In the genomic region with DNA sequence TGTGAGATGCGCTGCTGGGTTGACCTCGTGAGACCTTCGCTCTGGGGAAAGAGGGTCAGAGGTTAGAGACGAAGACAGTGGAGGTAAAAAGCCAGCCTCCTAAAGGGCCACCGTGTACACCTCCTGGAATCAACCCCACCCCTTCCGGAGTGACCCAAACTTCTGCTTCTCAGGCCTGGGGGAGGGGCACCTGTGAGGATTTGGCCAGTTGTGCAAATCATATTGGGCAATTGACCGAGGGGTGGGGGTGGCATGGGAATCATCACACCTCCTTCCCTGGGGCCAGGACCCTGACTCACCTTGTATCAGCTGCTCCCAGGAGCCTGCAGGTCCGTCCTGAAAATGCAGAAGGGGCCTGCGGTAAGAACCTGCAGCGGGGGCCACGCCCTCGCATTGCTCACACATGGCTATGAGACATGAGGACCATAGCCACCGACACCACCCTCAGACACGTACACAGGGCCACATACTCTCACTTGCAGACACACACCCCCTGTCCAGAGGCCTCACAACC, we compare ENCODE assay signal across 1 cellular context.
TF ChIP-seq lines count a peak whose summit lies in the region.

No MANE protein-coding gene starts in this region.

TF ChIP-seq in K562, 482 proteins besides CTCF, POLR2A, EP300 and RAD21 (continued from another document):
- TF ChIP-seq, protein P1, sequence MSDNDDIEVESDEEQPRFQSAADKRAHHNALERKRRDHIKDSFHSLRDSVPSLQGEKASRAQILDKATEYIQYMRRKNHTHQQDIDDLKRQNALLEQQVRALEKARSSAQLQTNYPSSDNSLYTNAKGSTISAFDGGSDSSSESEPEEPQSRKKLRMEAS (CRISPR knock-in tag; IDR thresholded peaks at IDR 0.05), result peak; percentile 92
- peak; percentile 56 for TF ChIP-seq FOSL1 (tag; conservative IDR thresholded peaks at IDR 0.05)
- TF ChIP-seq ZNF121 (CRISPR knock-in tag; conservative IDR thresholded peaks at IDR 0.05), result no peak
- TF ChIP-seq HNRNPH1 (optimal IDR thresholded peaks at IDR 0.05; ENCODE audit: low read depth, low read length), result no peak
- TF ChIP-seq ZSCAN32 (CRISPR knock-in tag; IDR thresholded peaks at IDR 0.05), result no peak
- TF ChIP-seq NRF1 (conservative IDR thresholded peaks at IDR 0.05 in 1 of 2, IDR thresholded peaks at IDR 0.05 in 1 of 2), result 0 out of 4 replicates have a peak, but pooled peaks of 1 of the 2 experiments have one; percentile 12
- TF ChIP-seq RNF2 (IDR thresholded peaks at IDR 0.05), result no peak
- TF ChIP-seq LEF1 (IDR thresholded peaks at IDR 0.05), result no peak
- TF ChIP-seq, protein P2, sequence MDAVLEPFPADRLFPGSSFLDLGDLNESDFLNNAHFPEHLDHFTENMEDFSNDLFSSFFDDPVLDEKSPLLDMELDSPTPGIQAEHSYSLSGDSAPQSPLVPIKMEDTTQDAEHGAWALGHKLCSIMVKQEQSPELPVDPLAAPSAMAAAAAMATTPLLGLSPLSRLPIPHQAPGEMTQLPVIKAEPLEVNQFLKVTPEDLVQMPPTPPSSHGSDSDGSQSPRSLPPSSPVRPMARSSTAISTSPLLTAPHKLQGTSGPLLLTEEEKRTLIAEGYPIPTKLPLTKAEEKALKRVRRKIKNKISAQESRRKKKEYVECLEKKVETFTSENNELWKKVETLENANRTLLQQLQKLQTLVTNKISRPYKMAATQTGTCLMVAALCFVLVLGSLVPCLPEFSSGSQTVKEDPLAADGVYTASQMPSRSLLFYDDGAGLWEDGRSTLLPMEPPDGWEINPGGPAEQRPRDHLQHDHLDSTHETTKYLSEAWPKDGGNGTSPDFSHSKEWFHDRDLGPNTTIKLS (IDR thresholded peaks at IDR 0.05; ENCODE audit: borderline replicate concordance, low read depth), result no peak
- TF ChIP-seq PTTG1 (tag; IDR thresholded peaks at IDR 0.05; ENCODE audit: low read depth), result no peak
- TF ChIP-seq, protein P3, sequence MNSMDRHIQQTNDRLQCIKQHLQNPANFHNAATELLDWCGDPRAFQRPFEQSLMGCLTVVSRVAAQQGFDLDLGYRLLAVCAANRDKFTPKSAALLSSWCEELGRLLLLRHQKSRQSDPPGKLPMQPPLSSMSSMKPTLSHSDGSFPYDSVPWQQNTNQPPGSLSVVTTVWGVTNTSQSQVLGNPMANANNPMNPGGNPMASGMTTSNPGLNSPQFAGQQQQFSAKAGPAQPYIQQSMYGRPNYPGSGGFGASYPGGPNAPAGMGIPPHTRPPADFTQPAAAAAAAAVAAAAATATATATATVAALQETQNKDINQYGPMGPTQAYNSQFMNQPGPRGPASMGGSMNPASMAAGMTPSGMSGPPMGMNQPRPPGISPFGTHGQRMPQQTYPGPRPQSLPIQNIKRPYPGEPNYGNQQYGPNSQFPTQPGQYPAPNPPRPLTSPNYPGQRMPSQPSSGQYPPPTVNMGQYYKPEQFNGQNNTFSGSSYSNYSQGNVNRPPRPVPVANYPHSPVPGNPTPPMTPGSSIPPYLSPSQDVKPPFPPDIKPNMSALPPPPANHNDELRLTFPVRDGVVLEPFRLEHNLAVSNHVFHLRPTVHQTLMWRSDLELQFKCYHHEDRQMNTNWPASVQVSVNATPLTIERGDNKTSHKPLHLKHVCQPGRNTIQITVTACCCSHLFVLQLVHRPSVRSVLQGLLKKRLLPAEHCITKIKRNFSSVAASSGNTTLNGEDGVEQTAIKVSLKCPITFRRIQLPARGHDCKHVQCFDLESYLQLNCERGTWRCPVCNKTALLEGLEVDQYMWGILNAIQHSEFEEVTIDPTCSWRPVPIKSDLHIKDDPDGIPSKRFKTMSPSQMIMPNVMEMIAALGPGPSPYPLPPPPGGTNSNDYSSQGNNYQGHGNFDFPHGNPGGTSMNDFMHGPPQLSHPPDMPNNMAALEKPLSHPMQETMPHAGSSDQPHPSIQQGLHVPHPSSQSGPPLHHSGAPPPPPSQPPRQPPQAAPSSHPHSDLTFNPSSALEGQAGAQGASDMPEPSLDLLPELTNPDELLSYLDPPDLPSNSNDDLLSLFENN (IDR thresholded peaks at IDR 0.05; ENCODE audit: low read depth in 2 of 2, low read length in 2 of 2), result no peak
- no peak for TF ChIP-seq ZNF717 (CRISPR knock-in tag; IDR thresholded peaks at IDR 0.05)
- TF ChIP-seq, protein P4, sequence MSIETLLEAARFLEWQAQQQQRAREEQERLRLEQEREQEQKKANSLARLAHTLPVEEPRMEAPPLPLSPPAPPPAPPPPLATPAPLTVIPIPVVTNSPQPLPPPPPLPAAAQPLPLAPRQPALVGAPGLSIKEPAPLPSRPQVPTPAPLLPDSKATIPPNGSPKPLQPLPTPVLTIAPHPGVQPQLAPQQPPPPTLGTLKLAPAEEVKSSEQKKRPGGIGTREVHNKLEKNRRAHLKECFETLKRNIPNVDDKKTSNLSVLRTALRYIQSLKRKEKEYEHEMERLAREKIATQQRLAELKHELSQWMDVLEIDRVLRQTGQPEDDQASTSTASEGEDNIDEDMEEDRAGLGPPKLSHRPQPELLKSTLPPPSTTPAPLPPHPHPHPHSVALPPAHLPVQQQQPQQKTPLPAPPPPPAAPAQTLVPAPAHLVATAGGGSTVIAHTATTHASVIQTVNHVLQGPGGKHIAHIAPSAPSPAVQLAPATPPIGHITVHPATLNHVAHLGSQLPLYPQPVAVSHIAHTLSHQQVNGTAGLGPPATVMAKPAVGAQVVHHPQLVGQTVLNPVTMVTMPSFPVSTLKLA (conservative IDR thresholded peaks at IDR 0.05), result peak; percentile 17 to 63; a peak in 1 of 4 replicates
- TF ChIP-seq RHOXF2B (CRISPR knock-in tag; conservative IDR thresholded peaks at IDR 0.05), result no peak
- TF ChIP-seq GTF2A2 (tag; IDR thresholded peaks at IDR 0.05), result no peak
- TF ChIP-seq, protein P5, sequence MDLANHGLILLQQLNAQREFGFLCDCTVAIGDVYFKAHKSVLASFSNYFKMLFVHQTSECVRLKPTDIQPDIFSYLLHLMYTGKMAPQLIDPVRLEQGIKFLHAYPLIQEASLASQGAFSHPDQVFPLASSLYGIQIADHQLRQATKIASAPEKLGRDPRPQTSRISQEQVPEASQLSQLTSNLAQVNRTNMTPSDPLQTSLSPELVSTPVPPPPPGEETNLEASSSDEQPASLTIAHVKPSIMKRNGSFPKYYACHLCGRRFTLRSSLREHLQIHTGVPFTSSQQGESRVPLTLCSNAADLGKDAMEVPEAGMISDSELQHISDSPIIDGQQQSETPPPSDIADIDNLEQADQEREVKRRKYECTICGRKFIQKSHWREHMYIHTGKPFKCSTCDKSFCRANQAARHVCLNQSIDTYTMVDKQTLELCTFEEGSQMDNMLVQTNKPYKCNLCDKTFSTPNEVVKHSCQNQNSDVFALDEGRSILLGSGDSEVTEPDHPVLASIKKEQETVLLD (IDR thresholded peaks at IDR 0.05), result no peak
- no peak for TF ChIP-seq RBM34 (IDR thresholded peaks at IDR 0.05; ENCODE audit: borderline replicate concordance, insufficient read depth, low read length)
- TF ChIP-seq ZNF324 (CRISPR knock-in tag; IDR thresholded peaks at IDR 0.05), result no peak
- TF ChIP-seq FOXK1 (CRISPR knock-in tag; IDR thresholded peaks at IDR 0.05; ENCODE audit: borderline replicate concordance), result 0 out of 2 replicates have a peak, but pooled peaks have one; percentile 49
- no peak for TF ChIP-seq GABPB1 (CRISPR knock-in tag; IDR thresholded peaks at IDR 0.05)
- no peak for TF ChIP-seq PRPF4 (IDR thresholded peaks at IDR 0.05; ENCODE audit: insufficient read depth, low read depth, low read length, poor library complexity, severe bottlenecking)
